ENCODE assay signal across 7 cellular contexts in the genomic region with DNA sequence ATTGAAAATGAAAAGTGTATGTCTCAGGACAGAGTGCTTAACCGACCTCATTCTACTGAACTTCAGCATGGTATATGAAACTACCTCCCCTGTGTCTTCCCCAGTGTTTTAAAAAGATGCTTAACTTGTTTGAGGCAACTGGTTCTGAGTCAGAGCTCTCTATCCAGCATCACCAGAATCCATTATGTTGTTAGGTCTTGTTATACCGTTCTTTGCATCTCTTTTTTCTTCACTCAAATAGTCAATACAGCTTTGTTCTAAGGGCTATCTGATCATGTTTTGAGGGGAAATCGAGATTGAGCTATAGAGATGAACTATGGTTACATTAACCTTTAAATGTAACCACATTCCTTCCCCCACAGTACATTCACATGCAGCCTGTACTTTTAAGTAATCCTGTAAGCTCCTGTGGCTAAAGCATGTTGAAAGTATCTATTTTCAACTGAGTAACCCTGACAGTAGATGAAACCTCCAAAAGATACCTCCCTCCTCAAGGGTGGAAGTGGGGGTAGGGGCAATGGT.
DNase-seq lines count a peak whose midpoint lies in the region; ATAC-seq and TF ChIP-seq lines count a peak whose summit lies in the region.

No MANE protein-coding gene starts in this region.

- ATAC-seq in GM19324 (IDR thresholded peaks at IDR 0.05; ENCODE audit: low FRiP score, unreplicated experiment) (peak; percentile 35), HG02623 (IDR thresholded peaks at IDR 0.05; ENCODE audit: unreplicated experiment) (peak; percentile 42), HG03521 (IDR thresholded peaks at IDR 0.05; ENCODE audit: unreplicated experiment) (no peak)

- H3K9me3 Mint-ChIP-seq in neural crest cell: peaks cover 5% of the 10 kb centered on the region

- H3K27ac Mint-ChIP-seq in neural crest cell (ENCODE audit: unreplicated experiment): peak overlapping the region; percentile 16

- H3K4me3 Mint-ChIP-seq in neural crest cell: no peak overlapping the region

- DNase-seq in LHCN-M2 (ENCODE audit: low read depth): peak; percentile 56
- DNase-seq in neural crest cell (ENCODE audit: low read depth, low spot score): no peak
- DNase-seq in NCI-H1048 (lab: John Stamatoyannopoulos, UW): no peak
- no peak for DNase-seq in HuH-7.5 (ENCODE audit: low spot score)

- no peak for TF ChIP-seq CTCF in neural crest cell (conservative IDR thresholded peaks at IDR 0.05)

- peaks cover 14% of the 10 kb centered on the region for H3K4me1 Mint-ChIP-seq in neural crest cell

- H3K27me3 Mint-ChIP-seq in neural crest cell (ENCODE audit: low read depth): no peaks in the 10 kb centered on the region

- no peaks in the 10 kb centered on the region for H3K36me3 Mint-ChIP-seq in neural crest cell (ENCODE audit: low read depth)
